ENCODE assay signal across 8 cellular contexts in genomic region chr2:241561811-241562210, GRCh38. TPM values are rescaled to one million over a fixed set of nuclear protein-coding genes. Genes with fewer than 3 reads are reported as not detected.
A peak's percentile ranks its signal among the peaks of the same experiment; 100 is the strongest.
DNase-seq lines count a peak whose midpoint lies in the region; ATAC-seq, FAIRE-seq and TF ChIP-seq lines count a peak whose summit lies in the region.

No MANE protein-coding gene starts in this region.

- H4K20me1 ChIP-seq in smooth muscle cell (ENCODE audit: low read depth) = peaks cover 58% of the 10 kb centered on the region

- no peaks in the 10 kb centered on the region for H3K9me3 ChIP-seq in smooth muscle cell (replicated peaks; ENCODE audit: low read depth)

- POLR2A ChIA-PET in MCF 10A (lab: Yijun Ruan, JAX) = interaction anchor here (0.5 kb wide), 1 partner anchor 13 kb away, joined by 3 read pairs; no protein-coding TSS in a partner anchor

- TF ChIP-seq CTCF in HFFc6 (IDR thresholded peaks at IDR 0.05) = no peak
- no peak for TF ChIP-seq CTCF in MCF 10A (IDR thresholded peaks at IDR 0.05; ENCODE audit: unreplicated experiment)
- no peak for TF ChIP-seq CTCF in smooth muscle cell (IDR thresholded peaks at IDR 0.05; ENCODE audit: borderline replicate concordance, insufficient read depth, poor library complexity, severe bottlenecking)

- WGBS in smooth muscle cell (ENCODE audit: low lambda C conversion rate) = 3% methylated on average over 14 of the region's 18 CpGs

- no peak for ATAC-seq in HG02840 (IDR thresholded peaks at IDR 0.05; ENCODE audit: low FRiP score, unreplicated experiment)

- H3K4me3 ChIP-seq in smooth muscle cell = no peak overlapping the region

- FAIRE-seq in GM12891 (lab: Jason Lieb, UNC) = no peak

- intact Hi-C loops in MCF 10A (cut with micrococcal nuclease) = loop anchor here (5.0 kb wide), 1 partner anchor 225 kb away; no protein-coding TSS in a partner anchor

- peak overlapping the region; percentile 93 for H3K27ac ChIP-seq in smooth muscle cell (ENCODE audit: low read depth)

- H3F3A ChIP-seq in smooth muscle cell (ENCODE audit: low read depth) = peaks cover 13% of the 10 kb centered on the region

- no peaks in the 10 kb centered on the region; the same call in 1 of the 2 replicates for H3K27me3 Mint-ChIP-seq in HFFc6 (ENCODE audit: insufficient read depth)
- no peaks in the 10 kb centered on the region for H3K27me3 Mint-ChIP-seq in MCF 10A (ENCODE audit: insufficient read depth, unreplicated experiment)

- H3K36me3 ChIP-seq in smooth muscle cell (ENCODE audit: low read depth) = no peaks in the 10 kb centered on the region

- H3K4me3 Mint-ChIP-seq in HFFc6 (peak overlapping the region; percentile 34; the same call in 1 of the 2 replicates), MCF 10A (ENCODE audit: unreplicated experiment) (no peak overlapping the region)

- BruUV-seq in MCF 10A (replicated peaks; lab: Mats Ljungman, UMichigan) = no TSS peak

- H3K4me2 ChIP-seq in smooth muscle cell = peak overlapping the region; percentile 85

- H2AFZ ChIP-seq in smooth muscle cell (ENCODE audit: low read depth) = no peak overlapping the region

- DNase-seq in HFFc6 (peak; percentile 62), MCF 10A (ENCODE audit: unreplicated experiment) (peak; percentile 41), iPS-NIHi11 (ENCODE audit: low spot score) (peak; percentile 63), smooth muscle cell (lab: John Stamatoyannopoulos, UW; ENCODE audit: unreplicated experiment) (peak; percentile 57), GM12891 (ENCODE audit: insufficient read length, low spot score) (no peak), NCI-H1092 treated with DMSO at 0.1 percent for 48 hours (lab: John Stamatoyannopoulos, UW) (no peak), NCI-H1436 (lab: John Stamatoyannopoulos, UW) (no peak)

- H3K9ac ChIP-seq in smooth muscle cell (ENCODE audit: low read depth) = no peak overlapping the region

- CTCF ChIA-PET in MCF 10A (lab: Yijun Ruan, JAX) = no interaction called here

- H3K9me3 Mint-ChIP-seq in HFFc6 (peaks cover 10% of the 10 kb centered on the region), MCF 10A (ENCODE audit: unreplicated experiment) (no peaks in the 10 kb centered on the region)

- peaks cover 48% of the 10 kb centered on the region for H3K79me2 ChIP-seq in smooth muscle cell (ENCODE audit: low read depth)

- no peaks in the 10 kb centered on the region for H3K27me3 ChIP-seq in smooth muscle cell (ENCODE audit: low read depth)

- H3K4me1 ChIP-seq in smooth muscle cell (ENCODE audit: low read depth) = peaks cover 28% of the 10 kb centered on the region

- H3K36me3 Mint-ChIP-seq in HFFc6 (ENCODE audit: low read depth) (no peaks in the 10 kb centered on the region), MCF 10A (ENCODE audit: insufficient read depth, unreplicated experiment) (no peaks in the 10 kb centered on the region)

- H3K27ac Mint-ChIP-seq in HFFc6 (no peak overlapping the region), MCF 10A (ENCODE audit: low read depth, unreplicated experiment) (no peak overlapping the region)

- H3K4me1 Mint-ChIP-seq in HFFc6 (ENCODE audit: low read depth) (peaks cover 29% of the 10 kb centered on the region), MCF 10A (ENCODE audit: insufficient read depth, unreplicated experiment) (peaks cover 11% of the 10 kb centered on the region)

- no peak for TF ChIP-seq POLR2A in GM12891 (IDR thresholded peaks at IDR 0.05; ENCODE audit: low read depth, low read length)

TF ChIP-seq in GM12891, 5 proteins besides CTCF, POLR2A, EP300 and RAD21:
- TF ChIP-seq PAX5 (IDR thresholded peaks at IDR 0.05; ENCODE audit: insufficient read depth, low read length, severe bottlenecking) (no peak), POLR2AphosphoS5 (IDR thresholded peaks at IDR 0.05; ENCODE audit: low read depth, low read length) (no peak)

RNA-seq across cellular contexts. Expression of gene BOK, which starts 3.3 kb away (rescaled TPM):
- total RNA-seq in HFFc6 (2021; fragmentation: NEBNext Ultra II Directional; extraction: Animal tissue kit (Norgen Biotek cat#: 25700)) = 10 to 100 TPM; 26.3 to 42.4 (median 29.1) TPM
- total RNA-seq in MCF 10A (2022) (15.5 and 18.6 TPM in 2 replicates), smooth muscle cell (33.5 and 34.9 TPM in 2 replicates)
- 40.8 and 50.7 TPM in 2 replicates for polyA plus RNA-seq in smooth muscle cell
- polyA plus RNA-seq in GM12891 (2012; ENCODE audit: low read depth, missing spikeins) = 0.04 TPM

RNA-seq across cellular contexts. Expression of gene STK25, which starts 53.4 kb away (rescaled TPM):
- total RNA-seq in HFFc6 (2021; fragmentation: NEBNext Ultra II Directional; extraction: Animal tissue kit (Norgen Biotek cat#: 25700)) = 100 to 1,000 TPM; 129 to 159 (median 150) TPM
- 102 and 117 TPM in 2 replicates for total RNA-seq in MCF 10A (2022)
- 202 and 212 TPM in 2 replicates for total RNA-seq in smooth muscle cell
- polyA plus RNA-seq in smooth muscle cell = 200 and 201 TPM in 2 replicates
- 57.0 TPM for polyA plus RNA-seq in GM12891 (2012; ENCODE audit: low read depth, missing spikeins)

Comparison
In these comparisons a context has a peak if more than half of its experiments do, and no peak if none do; other contexts are left out.
1. DNase-seq: peak in HFFc6 (single experiment), MCF 10A (single experiment), iPS-NIHi11 (single experiment) and smooth muscle cell (single experiment); none in GM12891 (single experiment), NCI-H1092 treated with DMSO at 0.1 percent for 48 hours (single experiment) and NCI-H1436 (single experiment).